In genomic region chr17:1683489-1683888, GRCh38 we compare ENCODE assay signal across 8 cellular contexts. TPM values are rescaled to one million over a fixed set of nuclear protein-coding genes. Genes with fewer than 3 reads are reported as not detected.
DNase-seq lines count a peak whose midpoint lies in the region; ATAC-seq and TF ChIP-seq lines count a peak whose summit lies in the region.

No MANE protein-coding gene starts in this region.

- H3K27ac Mint-ChIP-seq in activated naive CD8-positive, alpha-beta T cell treated with anti-CD3 and anti-CD28 coated beads, Interleukin-2, amount 50 U/mL, for 24 hours = peak overlapping the region; percentile 98

- TF ChIP-seq CTCF in heart left ventricle (IDR thresholded peaks at IDR 0.05) (no peak), lower lobe of right lung (IDR thresholded peaks at IDR 0.05) (no peak), upper lobe of right lung (IDR thresholded peaks at IDR 0.05) (no peak)

- no peak for TF ChIP-seq POLR2A in heart left ventricle (IDR thresholded peaks at IDR 0.05)

- ATAC-seq in heart left ventricle = no peak
- no peak for ATAC-seq in left ventricle myocardium superior
- ATAC-seq in activated naive CD8-positive, alpha-beta T cell treated with anti-CD3 and anti-CD28 coated beads, Interleukin-2, amount 50 U/mL, for 24 hours = no peak
- no peak for ATAC-seq in lower lobe of right lung
- ATAC-seq in upper lobe of right lung = no peak
- ATAC-seq in HG03565 (IDR thresholded peaks at IDR 0.05; ENCODE audit: unreplicated experiment) = no peak

- intact Hi-C loops in heart left ventricle (cut with DNase I) = loop anchor here in 1 of 10 donors (10.0 kb wide), 1 partner anchor 361 kb away; the partner anchor contains the start of gene OVCA2
- intact Hi-C loops in left ventricle myocardium superior (cut with micrococcal nuclease) = no loop called here
- intact Hi-C loops in lower lobe of right lung (cut with DNase I) = no loop called here
- intact Hi-C loops in upper lobe of right lung (cut with DNase I) = no loop called here

- H3K27ac ChIP-seq in heart left ventricle (peak overlapping the region in 9 of 12 donors; percentile 88 to 99 (median 95)), lower lobe of right lung (peak overlapping the region; percentile 93), upper lobe of right lung (peak overlapping the region; percentile 98)

- no peaks in the 10 kb centered on the region for H3K27me3 Mint-ChIP-seq in activated naive CD8-positive, alpha-beta T cell treated with anti-CD3 and anti-CD28 coated beads, Interleukin-2, amount 50 U/mL, for 24 hours

- H3K9me3 ChIP-seq in heart left ventricle (no peaks in the 10 kb centered on the region), lower lobe of right lung (no peaks in the 10 kb centered on the region), upper lobe of right lung (no peaks in the 10 kb centered on the region)

- peaks cover 41% of the 10 kb centered on the region for H3K4me1 Mint-ChIP-seq in activated naive CD8-positive, alpha-beta T cell treated with anti-CD3 and anti-CD28 coated beads, Interleukin-2, amount 50 U/mL, for 24 hours

- H3K4me3 ChIP-seq in heart left ventricle = peak overlapping the region; percentile 72 to 98 (median 80)
- peak overlapping the region; percentile 76 for H3K4me3 ChIP-seq in lower lobe of right lung
- H3K4me3 ChIP-seq in upper lobe of right lung = peak overlapping the region; percentile 96

- peaks cover 0 to 25% (median 20%) of the 10 kb centered on the region in 12 donors for H3K4me1 ChIP-seq in heart left ventricle
- H3K4me1 ChIP-seq in lower lobe of right lung = peaks cover 27% of the 10 kb centered on the region
- peaks cover 21% of the 10 kb centered on the region for H3K4me1 ChIP-seq in upper lobe of right lung

- DNase-seq in heart left ventricle (no peak), left ventricle myocardium superior (no peak), lower lobe of right lung (no peak), upper lobe of right lung (no peak), activated gamma-delta T cell (lab: John Stamatoyannopoulos, UW) (no peak), foreskin melanocyte (no peak)
- no peak for DNase-seq in activated naive CD8-positive, alpha-beta T cell treated with anti-CD3 and anti-CD28 coated beads, Interleukin-2, amount 50 U/mL, for 24 hours

- no peaks in the 10 kb centered on the region for H3K9me3 Mint-ChIP-seq in activated naive CD8-positive, alpha-beta T cell treated with anti-CD3 and anti-CD28 coated beads, Interleukin-2, amount 50 U/mL, for 24 hours

- H3K4me3 Mint-ChIP-seq in activated naive CD8-positive, alpha-beta T cell treated with anti-CD3 and anti-CD28 coated beads, Interleukin-2, amount 50 U/mL, for 24 hours = peak overlapping the region; percentile 98

- peaks cover under 1 to 52% (median 50%) of the 10 kb centered on the region in 9 donors for H3K36me3 ChIP-seq in heart left ventricle
- H3K36me3 ChIP-seq in lower lobe of right lung = peaks cover 51% of the 10 kb centered on the region
- H3K36me3 ChIP-seq in upper lobe of right lung = peaks cover 50% of the 10 kb centered on the region

- H3K27me3 ChIP-seq in heart left ventricle (no peaks in the 10 kb centered on the region), lower lobe of right lung (ENCODE audit: low read depth) (no peaks in the 10 kb centered on the region), upper lobe of right lung (no peaks in the 10 kb centered on the region)

- H3K36me3 Mint-ChIP-seq in activated naive CD8-positive, alpha-beta T cell treated with anti-CD3 and anti-CD28 coated beads, Interleukin-2, amount 50 U/mL, for 24 hours (ENCODE audit: low read depth) = peaks cover 53% of the 10 kb centered on the region

- 64 to 82% (median 76%) methylated on average over 5 of the region's 5 CpGs for WGBS in heart left ventricle, 4 donors

RNA-seq across cellular contexts. Expression of gene PRPF8, which starts 1.2 kb away (rescaled TPM):
- total RNA-seq in heart left ventricle (100 to 1,000 TPM; 119 to 195 (median 174) TPM), left ventricle myocardium superior (135 TPM), lower lobe of right lung (280 TPM), upper lobe of right lung (263 TPM)
- 10 to 100 TPM; 70.1 to 98.1 TPM for polyA plus RNA-seq in heart left ventricle

RNA-seq across cellular contexts. Expression of gene TLCD2, which starts 26.7 kb away (rescaled TPM):
- total RNA-seq in heart left ventricle (1 to 10 TPM; 1.5 to 6.1 (median 2.3) TPM), left ventricle myocardium superior (1.7 TPM), lower lobe of right lung (13.4 TPM), upper lobe of right lung (12.7 TPM)
- 1 to 10 TPM; 1.5 to 3.3 TPM for polyA plus RNA-seq in heart left ventricle

RNA-seq across cellular contexts. Expression of gene RILP, which starts 33.8 kb away (rescaled TPM):
- 100 to 1,000 TPM in 2 of 9 donors, 10 to 100 TPM in 7; 41.9 to 130 (median 60.1) TPM for total RNA-seq in heart left ventricle
- polyA plus RNA-seq in heart left ventricle = 100 to 1,000 TPM in 1 of 2 donors, 10 to 100 TPM in 1; 37.6 to 124 TPM
- total RNA-seq in left ventricle myocardium superior = 81.4 TPM
- total RNA-seq in lower lobe of right lung = 41.5 TPM
- total RNA-seq in upper lobe of right lung = 39.5 TPM

RNA-seq across cellular contexts. Expression of gene SCARF1, which starts 38.0 kb away (rescaled TPM):
- total RNA-seq in heart left ventricle (10 to 100 TPM in 7 of 9 donors, 1 to 10 TPM in 2; 7.4 to 25.9 (median 12.9) TPM), left ventricle myocardium superior (13.1 TPM), lower lobe of right lung (37.4 TPM), upper lobe of right lung (48.5 TPM)
- polyA plus RNA-seq in heart left ventricle = 1 to 10 TPM; 9.0 to 9.1 TPM

RNA-seq across cellular contexts. Expression of gene WDR81, which starts 41.0 kb away (rescaled TPM):
- total RNA-seq in heart left ventricle = 10 to 100 TPM in 4 of 9 donors, 1 to 10 TPM in 5; 7.2 to 29.0 (median 9.3) TPM
- 10 to 100 TPM in 1 of 2 donors, 1 to 10 TPM in 1; 9.1 to 12.5 TPM for polyA plus RNA-seq in heart left ventricle
- 7.6 TPM for total RNA-seq in left ventricle myocardium superior
- total RNA-seq in lower lobe of right lung = 49.9 TPM
- 43.9 TPM for total RNA-seq in upper lobe of right lung
